In the genomic region with DNA sequence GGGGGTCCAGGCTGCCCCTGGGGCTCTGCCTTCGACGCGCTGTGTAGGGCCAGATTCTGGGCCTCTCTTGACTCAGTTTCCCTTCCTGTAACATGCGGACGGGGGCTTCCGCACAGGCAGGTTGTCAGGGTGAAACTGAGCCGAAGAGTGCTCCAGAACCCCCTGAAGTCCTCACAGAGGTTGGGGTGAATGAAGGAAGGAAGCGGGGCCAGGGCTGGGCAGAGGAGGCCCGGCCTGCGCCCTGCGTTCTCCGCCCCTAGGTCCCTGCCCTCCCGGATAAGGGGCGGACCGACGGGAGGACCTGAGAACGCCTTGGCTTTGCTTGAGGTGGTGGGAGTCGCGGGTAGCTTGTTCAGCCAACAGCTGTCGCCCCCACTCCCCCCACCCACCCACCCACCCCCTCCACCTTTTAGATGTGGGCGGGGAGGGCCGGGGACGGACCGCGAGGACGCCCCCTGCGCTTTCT, we compare ENCODE assay signal across 9 cellular contexts. TPM values are rescaled to one million over a fixed set of nuclear protein-coding genes. Genes with fewer than 3 reads are reported as not detected.
DNase-seq lines count a peak whose midpoint lies in the region; ATAC-seq, FAIRE-seq and TF ChIP-seq lines count a peak whose summit lies in the region.
"Had no signal": no experiment of that assay in that cellular context is flagged by ENCODE, and none has a peak within 500 bp of the region (broad histone marks: within the 10 kb centered on the region; RNA-seq: fewer than 3 reads in every experiment).

No MANE protein-coding gene starts in this region.

- no peak overlapping the region for H3K9ac ChIP-seq in keratinocyte (ENCODE audit: control insufficient read depth, extremely low read depth, insufficient read depth, low read length)

- no peak overlapping the region for H2AFZ ChIP-seq in keratinocyte (ENCODE audit: control insufficient read depth, low read length)

- peak overlapping the region; percentile 27 for H3K4me2 ChIP-seq in keratinocyte (ENCODE audit: control insufficient read depth, extremely low read depth, insufficient read depth, low read depth, low read length)

- no peak overlapping the region for H3K27ac Mint-ChIP-seq in activated CD8-positive, alpha-beta T cell treated with anti-CD3 and anti-CD28 coated beads for 36 hours
- H3K27ac Mint-ChIP-seq in activated CD8-positive, alpha-beta T cell treated with anti-CD3 and anti-CD28 coated beads, Interleukin-2, amount 10 ng/mL, durations not matched to agents 7 days and 5 days, result no peak overlapping the region
- H3K27ac Mint-ChIP-seq: CD4-positive, alpha-beta T cell had no signal

- FAIRE-seq in keratinocyte (lab: Jason Lieb, UNC), result no peak

- peaks cover 5% of the 10 kb centered on the region for H3K4me1 Mint-ChIP-seq in activated CD8-positive, alpha-beta T cell treated with anti-CD3 and anti-CD28 coated beads for 36 hours (ENCODE audit: low read depth)
- peaks cover 4% of the 10 kb centered on the region for H3K4me1 Mint-ChIP-seq in activated CD8-positive, alpha-beta T cell treated with anti-CD3 and anti-CD28 coated beads, Interleukin-2, amount 10 ng/mL, durations not matched to agents 7 days and 5 days (ENCODE audit: low read depth)

- no peak overlapping the region for H3K4me3 Mint-ChIP-seq in activated CD8-positive, alpha-beta T cell treated with anti-CD3 and anti-CD28 coated beads for 36 hours
- H3K4me3 Mint-ChIP-seq in activated CD8-positive, alpha-beta T cell treated with anti-CD3 and anti-CD28 coated beads, Interleukin-2, amount 10 ng/mL, durations not matched to agents 7 days and 5 days, result no peak overlapping the region

- dilution Hi-C loops in keratinocyte (cut with MboI; ENCODE audit: extremely low pct_ligation_motif_present, low sequenced_read_pairs), result no loop called here

- peaks cover 31% of the 10 kb centered on the region for H3K27me3 Mint-ChIP-seq in activated CD8-positive, alpha-beta T cell treated with anti-CD3 and anti-CD28 coated beads for 36 hours
- H3K27me3 Mint-ChIP-seq in activated CD8-positive, alpha-beta T cell treated with anti-CD3 and anti-CD28 coated beads, Interleukin-2, amount 10 ng/mL, durations not matched to agents 7 days and 5 days (ENCODE audit: low read depth), result peaks cover 28% of the 10 kb centered on the region

- CTCF ChIA-PET in activated CD8-positive, alpha-beta T cell treated with anti-CD3 and anti-CD28 coated beads for 36 hours (lab: Charles Lee), result no interaction called here
- CTCF ChIA-PET in activated CD8-positive, alpha-beta T cell treated with anti-CD3 and anti-CD28 coated beads, Interleukin-2, amount 10 ng/mL, durations not matched to agents 7 days and 5 days (lab: Charles Lee), result no interaction called here

- no peaks in the 10 kb centered on the region for H3K79me2 ChIP-seq in keratinocyte (ENCODE audit: control insufficient read depth, insufficient read depth, low read length)

- TF ChIP-seq CTCF in activated CD8-positive, alpha-beta T cell treated with anti-CD3 and anti-CD28 coated beads for 36 hours (IDR thresholded peaks at IDR 0.05), result no peak
- TF ChIP-seq CTCF in keratinocyte (optimal IDR thresholded peaks at IDR 0.05 in 1 of 3, IDR thresholded peaks at IDR 0.05 in 1 of 3, conservative IDR thresholded peaks at IDR 0.05 in 1 of 3; ENCODE audit: extremely low read depth in 1 of 3, insufficient read depth in 2 of 3, low read length in 3 of 3), result no peak
- TF ChIP-seq CTCF in thoracic aorta (IDR thresholded peaks at IDR 0.05), result no peak

- H3K27ac ChIP-seq in keratinocyte (ENCODE audit: control insufficient read depth, insufficient read depth, low read length) (no peak overlapping the region), thoracic aorta (no peak overlapping the region)

- POLR2A ChIA-PET in activated CD8-positive, alpha-beta T cell treated with anti-CD3 and anti-CD28 coated beads for 36 hours (lab: Charles Lee), result no interaction called here
- POLR2A ChIA-PET in activated CD8-positive, alpha-beta T cell treated with anti-CD3 and anti-CD28 coated beads, Interleukin-2, amount 10 ng/mL, durations not matched to agents 7 days and 5 days (lab: Charles Lee), result no interaction called here

- H3K36me3 Mint-ChIP-seq in activated CD8-positive, alpha-beta T cell treated with anti-CD3 and anti-CD28 coated beads for 36 hours (ENCODE audit: low read depth), result no peaks in the 10 kb centered on the region
- no peaks in the 10 kb centered on the region for H3K36me3 Mint-ChIP-seq in activated CD8-positive, alpha-beta T cell treated with anti-CD3 and anti-CD28 coated beads, Interleukin-2, amount 10 ng/mL, durations not matched to agents 7 days and 5 days (ENCODE audit: low read depth)

- peaks cover 64% of the 10 kb centered on the region for H3K27me3 ChIP-seq in keratinocyte (ENCODE audit: control insufficient read depth, extremely low read depth, insufficient read depth, low read length)
- peaks cover 31% of the 10 kb centered on the region for H3K27me3 ChIP-seq in thoracic aorta (replicated peaks; ENCODE audit: insufficient read depth)

- H4K20me1 ChIP-seq in keratinocyte (ENCODE audit: control insufficient read depth, extremely low read depth, insufficient read depth, low read length), result peaks cover 2% of the 10 kb centered on the region

- peak; percentile 18 for DNase-seq in activated CD8-positive, alpha-beta T cell treated with anti-CD3 and anti-CD28 coated beads for 36 hours
- DNase-seq in activated CD8-positive, alpha-beta T cell treated with anti-CD3 and anti-CD28 coated beads, Interleukin-2, amount 10 ng/mL, durations not matched to agents 7 days and 5 days, result no peak
- DNase-seq in activated CD8-positive, alpha-beta memory T cell treated with anti-CD3 and anti-CD28 coated beads, Interleukin-2, amount 50 U/mL, for 48 hours, result peak; percentile 51
- no peak for DNase-seq in keratinocyte (ENCODE audit: low read depth, low spot score)
- DNase-seq in thoracic aorta (ENCODE audit: low spot score), result no peak
- DNase-seq in HPDE6-E6E7 (ENCODE audit: extremely low spot score), result no peak

- H3K9me1 ChIP-seq in keratinocyte (ENCODE audit: control insufficient read depth, extremely low read depth, insufficient read depth, low read length), result no peaks in the 10 kb centered on the region

- H3K9me3 Mint-ChIP-seq in activated CD8-positive, alpha-beta T cell treated with anti-CD3 and anti-CD28 coated beads for 36 hours, result no peaks in the 10 kb centered on the region
- no peaks in the 10 kb centered on the region for H3K9me3 Mint-ChIP-seq in activated CD8-positive, alpha-beta T cell treated with anti-CD3 and anti-CD28 coated beads, Interleukin-2, amount 10 ng/mL, durations not matched to agents 7 days and 5 days (ENCODE audit: insufficient read depth)
- H3K9me3 Mint-ChIP-seq: CD4-positive, alpha-beta T cell had no signal

- ATAC-seq in activated CD8-positive, alpha-beta T cell treated with anti-CD3 and anti-CD28 coated beads for 36 hours, result no peak
- ATAC-seq in activated CD8-positive, alpha-beta T cell treated with anti-CD3 and anti-CD28 coated beads, Interleukin-2, amount 10 ng/mL, durations not matched to agents 7 days and 5 days, result no peak
- ATAC-seq in thoracic aorta (ENCODE audit: insufficient number of reproducible peaks, low FRiP score, low read depth) (no peak), GM19397 (IDR thresholded peaks at IDR 0.05; ENCODE audit: unreplicated experiment) (no peak), GM18519 (IDR thresholded peaks at IDR 0.05; ENCODE audit: low FRiP score, unreplicated experiment) (no peak)

- H3K36me3 ChIP-seq in keratinocyte (ENCODE audit: control insufficient read depth in 2 of 2, extremely low read depth in 1 of 2, insufficient read depth in 2 of 2, low read length in 2 of 2), result no peaks in the 10 kb centered on the region
- no peaks in the 10 kb centered on the region for H3K36me3 ChIP-seq in thoracic aorta

- H3K4me3 ChIP-seq in keratinocyte (ENCODE audit: control insufficient read depth in 2 of 3, extremely low read depth in 1 of 3, insufficient read depth in 2 of 3, low read depth in 1 of 3, low read length in 3 of 3) (peak overlapping the region in 1 of 3 experiments; percentile 26), thoracic aorta (peak overlapping the region; percentile 58)

- peaks cover 2% of the 10 kb centered on the region for H3K4me1 ChIP-seq in keratinocyte (ENCODE audit: control insufficient read depth, extremely low read depth, insufficient read depth, low read length)
- H3K4me1 ChIP-seq in thoracic aorta (ENCODE audit: control insufficient read depth in 1 of 2, low read depth in 2 of 2), result peaks cover 25 to 33% of the 10 kb centered on the region in 2 donors

- H3K9me3 ChIP-seq in keratinocyte (ENCODE audit: control insufficient read depth, low read depth, low read length), result no peaks in the 10 kb centered on the region
- no peaks in the 10 kb centered on the region for H3K9me3 ChIP-seq in thoracic aorta

- intact Hi-C loops in activated CD8-positive, alpha-beta T cell treated with anti-CD3 and anti-CD28 coated beads for 36 hours (cut with micrococcal nuclease), result no loop called here

RNA-seq across cellular contexts. Expression of a gene that starts 0.6 kb away (rescaled TPM):
- total RNA-seq in activated CD8-positive, alpha-beta T cell treated with anti-CD3 and anti-CD28 coated beads for 36 hours, result under 1 TPM; 0.20 to 0.36 TPM
- total RNA-seq in activated CD8-positive, alpha-beta T cell treated with anti-CD3 and anti-CD28 coated beads, Interleukin-2, amount 10 ng/mL, durations not matched to agents 7 days and 5 days, result not detected
- polyA plus RNA-seq in keratinocyte, result 0.03 to 0.36 TPM in 2 of 3 replicates, not detected in the other
- polyA plus RNA-seq in keratinocyte (2011; ENCODE audit: low read depth), result not detected
- polyA plus RNA-seq in keratinocyte (2011; cell fraction: cytosol; rRNA removed), result 0.05 and 0.22 TPM in 2 replicates
- polyA plus RNA-seq in keratinocyte (2011; cell fraction: nucleus; rRNA removed), result 0.18 and 0.65 TPM in 2 replicates
- polyA plus RNA-seq in keratinocyte (2012; ENCODE audit: low replicate concordance), result 0.03 and 0.13 TPM in 2 replicates
- 0.13 to 0.23 TPM in 2 of 3 replicates, not detected in the other for polyA minus RNA-seq in keratinocyte
- not detected for polyA minus RNA-seq in keratinocyte (2011; cell fraction: cytosol; rRNA and poly(A)+ RNA removed)
- 0.74 and 0.85 TPM in 2 replicates for polyA minus RNA-seq in keratinocyte (2011; cell fraction: nucleus; rRNA and poly(A)+ RNA removed)
- under 1 TPM; 0.81 to 0.85 TPM for total RNA-seq in thoracic aorta
- total RNA-seq: CD4-positive, alpha-beta T cell had no signal

Comparison
In these comparisons a context has a peak if more than half of its experiments do, and no peak if none do; other contexts are left out.
1. DNase-seq: peak in activated CD8-positive, alpha-beta T cell treated with anti-CD3 and anti-CD28 coated beads for 36 hours (single experiment) and activated CD8-positive, alpha-beta memory T cell treated with anti-CD3 and anti-CD28 coated beads, Interleukin-2, amount 50 U/mL, for 48 hours (single experiment); none in activated CD8-positive, alpha-beta T cell treated with anti-CD3 and anti-CD28 coated beads, Interleukin-2, amount 10 ng/mL, durations not matched to agents 7 days and 5 days (single experiment), keratinocyte (single experiment), thoracic aorta (single experiment) and HPDE6-E6E7 (single experiment).